8 cellular contexts compared by ENCODE assay signal in genomic region chr14:91149462-91149861, GRCh38. TPM values are rescaled to one million over a fixed set of nuclear protein-coding genes. Genes with fewer than 3 reads are reported as not detected.
DNase-seq lines count a peak whose midpoint lies in the region; ATAC-seq, FAIRE-seq and TF ChIP-seq lines count a peak whose summit lies in the region.

No MANE protein-coding gene starts in this region.

- peaks cover 9% of the 10 kb centered on the region for H3K4me1 ChIP-seq in IMR-90 (ENCODE audit: control insufficient read depth, insufficient read depth, low read length)
- H3K4me1 ChIP-seq in K562 (replicated peaks in 1 of 2; ENCODE audit: control insufficient read depth in 2 of 2, insufficient read depth in 2 of 2, low read length in 2 of 2) = peaks cover under 1 to 7% of the 10 kb centered on the region in 2 experiments; a peak in 4 of 5 replicates
- peaks cover 0 to 21% (median 15%) of the 10 kb centered on the region in 4 donors for H3K4me1 ChIP-seq in tibial artery

- FAIRE-seq in K562 (lab: Jason Lieb, UNC) = peak; percentile 90

- H2BK120ac ChIP-seq in IMR-90 (ENCODE audit: low read depth, low read length) = no peak overlapping the region

- H4K20me1 ChIP-seq in IMR-90 (ENCODE audit: insufficient read depth, low read length) (peaks cover 7% of the 10 kb centered on the region; the same call in 1 of the 2 replicates), K562 (replicated peaks; ENCODE audit: control insufficient read depth, insufficient read depth, low read length) (no peaks in the 10 kb centered on the region)

- no peak overlapping the region for H2BK15ac ChIP-seq in IMR-90 (ENCODE audit: low read depth, low read length)

- H3K4ac ChIP-seq in IMR-90 (ENCODE audit: low read depth, low read length) = no peak overlapping the region; the same call in 1 of the 2 replicates

- TF ChIP-seq RAD21 in IMR-90 (IDR thresholded peaks at IDR 0.05; ENCODE audit: low read length) = no peak
- no peak for TF ChIP-seq RAD21 in K562 (CRISPR knock-in tag; conservative IDR thresholded peaks at IDR 0.05 in 1 of 2, IDR thresholded peaks at IDR 0.05 in 1 of 2)

- H4K5ac ChIP-seq in IMR-90 (ENCODE audit: low read depth, low read length) = no peak overlapping the region

- no peak overlapping the region; the same call in 1 of the 2 replicates for H3K18ac ChIP-seq in IMR-90 (ENCODE audit: low read depth, low read length)

- CTCF ChIA-PET in IMR-90 (lab: Yijun Ruan, JAX) = no interaction called here
- CTCF ChIA-PET in K562 (lab: Yijun Ruan, JAX; ENCODE audit: low intra/inter-chr PET ratio) = no interaction called here

- dilution Hi-C loops in IMR-90 (cut with HindIII; ENCODE audit: low sequenced_read_pairs, unreplicated experiment) = no loop called here

- H3K27ac ChIP-seq in IMR-90 (ENCODE audit: insufficient read depth, low read length) (peak overlapping the region; percentile 76; the same call in 1 of the 2 replicates), K562 (ENCODE audit: extremely low read depth, low read depth, low read length) (peak overlapping the region; percentile 61; the same call in 2 of the 3 replicates), tibial artery (peak overlapping the region in 1 of 2 donors; percentile 28)

- peak overlapping the region; percentile 83; the same call in 1 of the 2 replicates for H2BK20ac ChIP-seq in IMR-90 (ENCODE audit: low read depth, low read length)

- POLR2A ChIA-PET in IMR-90 (lab: Charles Lee; ENCODE audit: unreplicated experiment) = no interaction called here
- POLR2A ChIA-PET in K562 (lab: Yijun Ruan, JAX) = interaction anchor here (0.6 to 1.0 kb wide), 2 partner anchors 248 to 282 kb away, joined by 3 read pairs; no protein-coding TSS in a partner anchor

- H3K9ac ChIP-seq in IMR-90 (ENCODE audit: low read depth, low read length) = no peak overlapping the region
- H3K9ac ChIP-seq in K562 (ENCODE audit: insufficient read depth in 1 of 2, low read depth in 2 of 2, low read length in 2 of 2) = no peak overlapping the region

- intact Hi-C loops in IMR-90 (cut with micrococcal nuclease) = loop anchor here (2.0 kb wide), 1 partner anchor 89 kb away; the partner anchor contains the start of gene RPS6KA5
- intact Hi-C loops in K562 (cut with micrococcal nuclease) = loop anchor here (10.0 kb wide), 1 partner anchor 245 kb away; no protein-coding TSS in a partner anchor
- intact Hi-C loops in tibial artery (cut with DNase I; ENCODE audit: low total_unique reads) = loop anchor here (10.0 kb wide), 1 partner anchor 85 kb away; the partner anchor contains the start of gene RPS6KA5

- TF ChIP-seq CTCF in IMR-90 (conservative IDR thresholded peaks at IDR 0.05; ENCODE audit: low read depth, low read length) (no peak), K562 (IDR thresholded peaks at IDR 0.05 in 2 of 3, conservative IDR thresholded peaks at IDR 0.05 in 1 of 3; ENCODE audit: insufficient read depth in 2 of 3, low read depth in 1 of 3, low read length in 3 of 3) (no peak), tibial artery (IDR thresholded peaks at IDR 0.05) (no peak)

- peak; percentile 100 for DNase-seq in IMR-90
- DNase-seq in K562 (ENCODE audit: extremely low read depth in 1 of 4, low spot score in 3 of 4) = peak; percentile 32 to 78 (median 44)
- peak; percentile 88 for DNase-seq in kidney glomerular epithelial cell (lab: John Stamatoyannopoulos, UW)
- DNase-seq in tibial artery = peak; percentile 75 to 79
- no peak for DNase-seq in activated CD4-positive, alpha-beta T cell treated with anti-CD3 and anti-CD28 coated beads, Interleukin-2, amount 50 U/mL, for 48 hours
- DNase-seq in stimulated activated naive CD8-positive, alpha-beta T cell treated with anti-CD3 and anti-CD28 coated beads, Interleukin-15, Interleukin-2, amounts not matched to agents 100 U/mL and 50 U/mL, for 24 hours = no peak

- no peak overlapping the region for H4K91ac ChIP-seq in IMR-90 (ENCODE audit: insufficient read depth, low read depth, low read length)

- H3K27me3 ChIP-seq in IMR-90 (ENCODE audit: control insufficient read depth, insufficient read depth, low read length) = peaks cover 20% of the 10 kb centered on the region
- H3K27me3 ChIP-seq in K562 (ENCODE audit: control insufficient read depth in 2 of 2, insufficient read depth in 2 of 2, low read length in 2 of 2) = no peaks in the 10 kb centered on the region
- H3K27me3 ChIP-seq in tibial artery = no peaks in the 10 kb centered on the region

- no peak overlapping the region for H3K14ac ChIP-seq in IMR-90 (replicated peaks; ENCODE audit: low read depth, low read length)

- peak; percentile 27; the same call in 1 of the 2 replicates for TF ChIP-seq EP300 in K562 (IDR thresholded peaks at IDR 0.05; ENCODE audit: low read length)

- no peak overlapping the region for H3K56ac ChIP-seq in IMR-90 (ENCODE audit: extremely low read depth, insufficient read depth, low read length)

- H3K9me1 ChIP-seq in IMR-90 (ENCODE audit: insufficient read depth, low read length) (peaks cover 7% of the 10 kb centered on the region; the same call in 1 of the 2 replicates), K562 (ENCODE audit: control insufficient read depth, insufficient read depth, low read length) (no peaks in the 10 kb centered on the region)

- H2AK9ac ChIP-seq in IMR-90 (replicated peaks; ENCODE audit: low read depth, low read length, poor library complexity) = no peak overlapping the region

- H3K4me3 ChIP-seq in IMR-90 (ENCODE audit: insufficient read depth, low read depth, low read length) (no peak overlapping the region), K562 (no peak overlapping the region), tibial artery (no peak overlapping the region)

- ATAC-seq in IMR-90 (ENCODE audit: low read depth) (peak; percentile 93), K562 (peak; percentile 90), HG02852 (IDR thresholded peaks at IDR 0.05; ENCODE audit: unreplicated experiment) (no peak)
- no peak for ATAC-seq in stimulated activated naive CD8-positive, alpha-beta T cell treated with anti-CD3 and anti-CD28 coated beads, Interleukin-15, Interleukin-2, amounts not matched to agents 100 U/mL and 50 U/mL, for 24 hours
- no peak for ATAC-seq in activated CD4-positive, CD25-positive, alpha-beta regulatory T cell treated with anti-CD3 and anti-CD28 coated beads, Interleukin-2, amount 50 U/mL, for 24 hours

- H4K8ac ChIP-seq in IMR-90 (ENCODE audit: low read depth in 2 of 2, low read length in 2 of 2) = no peak overlapping the region

- H3K79me1 ChIP-seq in IMR-90 (ENCODE audit: low read depth in 1 of 2, low read length in 2 of 2) = no peaks in the 10 kb centered on the region

- H3K79me2 ChIP-seq in K562 (ENCODE audit: control insufficient read depth, insufficient read depth, low read length) = no peaks in the 10 kb centered on the region

- H3K23ac ChIP-seq in IMR-90 (ENCODE audit: low read depth, low read length) = no peak overlapping the region

- peaks cover 8% of the 10 kb centered on the region; the same call in 1 of the 2 replicates for H3K36me3 ChIP-seq in IMR-90 (ENCODE audit: control insufficient read depth, insufficient read depth, low read length)
- peaks cover 17% of the 10 kb centered on the region; the same call in 2 of the 3 replicates for H3K36me3 ChIP-seq in K562 (ENCODE audit: control insufficient read depth, insufficient read depth, low read length)
- peaks cover 0 to 3% (median 0%) of the 10 kb centered on the region in 3 donors for H3K36me3 ChIP-seq in tibial artery

- H3K9me3 ChIP-seq in IMR-90 (ENCODE audit: control insufficient read depth, insufficient read depth, low read length) (no peaks in the 10 kb centered on the region), K562 (replicated peaks; ENCODE audit: control insufficient read depth, insufficient read depth, low read depth, low read length) (no peaks in the 10 kb centered on the region), tibial artery (no peaks in the 10 kb centered on the region)

- peak overlapping the region; percentile 65 for H2AFZ ChIP-seq in IMR-90 (replicated peaks; ENCODE audit: low read length, poor library complexity)
- H2AFZ ChIP-seq in K562 (ENCODE audit: low read depth, low read length) = 0 out of 2 replicates have a peak overlapping the region, but pooled peaks have one; percentile 8

- no peak overlapping the region for H2BK5ac ChIP-seq in IMR-90 (ENCODE audit: low read depth, low read length, poor library complexity, severe bottlenecking)

- no peak overlapping the region for H2AK5ac ChIP-seq in IMR-90 (ENCODE audit: low read depth, low read length)

- in situ Hi-C loops in IMR-90 (cut with MboI; ENCODE audit: low sequenced_read_pairs) = no loop called here
- in situ Hi-C loops in K562 (cut with MboI) = no loop called here

- H3K4me2 ChIP-seq in IMR-90 (ENCODE audit: low read depth, low read length) = peak overlapping the region; percentile 16; the same call in 1 of the 2 replicates
- H3K4me2 ChIP-seq in K562 (ENCODE audit: insufficient read depth, low read length) = no peak overlapping the region

- no peak for TF ChIP-seq POLR2A in IMR-90 (IDR thresholded peaks at IDR 0.05; ENCODE audit: low read depth, low read length)
- TF ChIP-seq POLR2A in K562 (conservative IDR thresholded peaks at IDR 0.05) = no peak

- WGBS in IMR-90 (ENCODE audit: extremely low coverage in 2 of 2, insufficient read length in 1 of 2), 2 experiments = 0% methylated on average over 2 of the region's 6 CpGs; no CpG with 5 or more reads in 1 of the 2 experiments
- WGBS in K562 (ENCODE audit: insufficient coverage, low coverage, missing lambda C conversion rate) = 1% methylated on average over 6 of the region's 6 CpGs

- no TSS peak for BruUV-seq in IMR-90 (replicated peaks; lab: Mats Ljungman, UMichigan)
- BruUV-seq in K562 (replicated peaks; lab: Mats Ljungman, UMichigan) = no TSS peak

RNA-seq across cellular contexts. Expression of gene DGLUCY, which starts 35.6 kb away (rescaled TPM):
- total RNA-seq in IMR-90 (2012; rRNA removed) = 8.6 and 13.3 TPM in 2 replicates
- polyA plus RNA-seq in IMR-90 (2012; rRNA removed) = 7.5 and 8.5 TPM in 2 replicates
- polyA plus RNA-seq in IMR-90 (2012; cell fraction: cytosol; rRNA removed) = 3.9 and 6.8 TPM in 2 replicates
- polyA plus RNA-seq in IMR-90 (2012; cell fraction: nucleus; rRNA removed; ENCODE audit: low replicate concordance) = 13.4 and 17.4 TPM in 2 replicates
- 124 and 216 TPM in 2 replicates for total RNA-seq in K562 (2011; cell fraction: chromatin; rRNA removed; ENCODE audit: low replicate concordance)
- total RNA-seq in K562 (2011; cell fraction: nucleolus; rRNA removed) = 84.2 and 90.7 TPM in 2 replicates
- 89.5 and 97.5 TPM in 2 replicates for total RNA-seq in K562 (2011; cell fraction: nucleoplasm; rRNA removed)
- 22.0 and 26.3 TPM in 2 replicates for total RNA-seq in K562 (2014; rRNA removed)
- 20.3 and 20.8 TPM in 2 replicates for total RNA-seq in K562 (2014; rRNA removed; fragmentation: Illumina TruSeq; extraction: Trizol)
- total RNA-seq in K562 (2015; rRNA removed; fragmentation: Illumina TruSeq; extraction: Trizol) = 23.7 and 27.1 TPM in 2 replicates
- 22.7 and 24.8 TPM in 2 replicates for total RNA-seq in K562 (2021)
- 21.0 and 26.1 TPM in 2 replicates for polyA plus RNA-seq in K562 (2011; rRNA removed)
- polyA plus RNA-seq in K562 (2011; cell fraction: cytosol; rRNA removed) = 17.5 and 21.4 TPM in 2 replicates
- polyA plus RNA-seq in K562 (2011; cell fraction: nucleus; rRNA removed) = 87.1 and 102 TPM in 2 replicates
- 20.8 and 28.9 TPM in 2 replicates for polyA plus RNA-seq in K562 (2012)
- 28.4 and 33.4 TPM in 2 replicates for polyA plus RNA-seq in K562 (2014; fragmentation: Illumina TruSeq; extraction: Trizol)
- polyA plus RNA-seq in K562 (2014; fragmentation: Nextera tagmentation; extraction: Ambion mirVana) = 10 to 100 TPM in 1 of 2 experiments, 1 to 10 TPM in 1; 9.9 to 14.1 TPM
- 19.9 and 20.6 TPM in 2 replicates for polyA plus RNA-seq in K562 (2014; rRNA removed)
- 36.9 and 45.4 TPM in 2 replicates for polyA minus RNA-seq in K562 (2011; rRNA and poly(A)+ RNA removed)
- 13.7 and 15.5 TPM in 2 replicates for polyA minus RNA-seq in K562 (2011; cell fraction: cytosol; rRNA and poly(A)+ RNA removed)
- 40.1 and 53.6 TPM in 2 replicates for polyA minus RNA-seq in K562 (2011; cell fraction: nucleus; rRNA and poly(A)+ RNA removed)

Comparison
In these comparisons a context has a peak if more than half of its experiments do, and no peak if none do; other contexts are left out.
1. ATAC-seq: peak in IMR-90 (single experiment) and K562 (single experiment); none in stimulated activated naive CD8-positive, alpha-beta T cell treated with anti-CD3 and anti-CD28 coated beads, Interleukin-15, Interleukin-2, amounts not matched to agents 100 U/mL and 50 U/mL, for 24 hours (single experiment), activated CD4-positive, CD25-positive, alpha-beta regulatory T cell treated with anti-CD3 and anti-CD28 coated beads, Interleukin-2, amount 50 U/mL, for 24 hours (0 of 2) and HG02852 (single experiment).
2. DNase-seq: peak in IMR-90 (single experiment), K562 (4 of 4), kidney glomerular epithelial cell (single experiment) and tibial artery (2 of 2); none in activated CD4-positive, alpha-beta T cell treated with anti-CD3 and anti-CD28 coated beads, Interleukin-2, amount 50 U/mL, for 48 hours (0 of 2) and stimulated activated naive CD8-positive, alpha-beta T cell treated with anti-CD3 and anti-CD28 coated beads, Interleukin-15, Interleukin-2, amounts not matched to agents 100 U/mL and 50 U/mL, for 24 hours (single experiment).